ENCODE assay signal across 18 cellular contexts in genomic region chr21:45976666-45977335, GRCh38. TPM values are rescaled to one million over a fixed set of nuclear protein-coding genes. Genes with fewer than 3 reads are reported as not detected.
A peak's percentile ranks its signal among the peaks of the same experiment; 100 is the strongest.
DNase-seq lines count a peak whose midpoint lies in the region; ATAC-seq and TF ChIP-seq lines count a peak whose summit lies in the region.
"Had no signal": no experiment of that assay in that cellular context is flagged by ENCODE, and none has a peak within 500 bp of the region (broad histone marks: within the 10 kb centered on the region; RNA-seq: fewer than 3 reads in every experiment).

No MANE protein-coding gene starts in this region.

- ATAC-seq in heart right ventricle: no peak
- ATAC-seq in left ventricle myocardium superior: no peak
- no peak for ATAC-seq in activated naive CD4-positive, alpha-beta T cell treated with anti-CD3 and anti-CD28 coated beads, Interleukin-2, amount 50 U/mL, for 72 hours
- ATAC-seq: A549, body of pancreas, left lung had no signal

- H3K27me3 ChIP-seq in heart right ventricle: peaks cover 0 to 52% (median 0%) of the 10 kb centered on the region in 7 donors
- H3K27me3 ChIP-seq in esophagus muscularis mucosa: no peaks in the 10 kb centered on the region
- H3K27me3 ChIP-seq in neural progenitor cell: peaks cover 90% of the 10 kb centered on the region

- intact Hi-C loops in heart right ventricle (cut with DNase I) (loop anchor here in 3 of 10 donors (10.0 kb wide), 3 partner anchors 118 to 478 kb away; partner anchors contain the start of genes COL6A2 (in 1 of the 3) and DIP2A (in 1 of the 3)), left ventricle myocardium superior (cut with micrococcal nuclease) (loop anchor here (10.0 kb wide), 1 partner anchor 128 kb away; no protein-coding TSS in a partner anchor), esophagus muscularis mucosa (cut with DNase I) (loop anchor here (10.0 kb wide), 1 partner anchor 348 kb away; the partner anchor contains the start of genes C21orf58 and PCNT), head of caudate nucleus (cut with DNase I) (no loop called here)

- TF ChIP-seq CTCF in heart right ventricle (IDR thresholded peaks at IDR 0.05) (no peak), esophagus muscularis mucosa (IDR thresholded peaks at IDR 0.05) (no peak), neural progenitor cell (IDR thresholded peaks at IDR 0.05) (no peak)

- H3K4me2 ChIP-seq in neural progenitor cell: peak overlapping the region; percentile 31
- H3K4me2 ChIP-seq: A549 had no signal

- H3K4me3 Mint-ChIP-seq in neural progenitor cell: no peak overlapping the region
- H3K4me3 Mint-ChIP-seq: activated naive CD4-positive, alpha-beta T cell treated with anti-CD3 and anti-CD28 coated beads, Interleukin-2, amount 10 ng/mL, durations not matched to agents 7 days and 5 days had no signal

- no peak overlapping the region for H3K9ac ChIP-seq in neural progenitor cell

- DNase-seq in heart right ventricle: peak in 1 of 2 donors; percentile 11
- DNase-seq in left ventricle myocardium superior: no peak
- no peak for DNase-seq in esophagus muscularis mucosa (ENCODE audit: extremely low spot score)
- DNase-seq in neural progenitor cell (ENCODE audit: low spot score): no peak
- DNase-seq in stimulated activated CD4-positive, alpha-beta T cell treated with anti-CD3 and anti-CD28 coated beads, Interleukin-4, amount 100 ng/mL, for 24 hours: no peak
- no peak for DNase-seq in hypothalamus (lab: John Stamatoyannopoulos, UW)
- DNase-seq in head of caudate nucleus: no peak
- no peak for DNase-seq in activated naive CD4-positive, alpha-beta T cell treated with anti-CD3 and anti-CD28 coated beads, Interleukin-2, amount 50 U/mL, for 72 hours (ENCODE audit: low spot score in 2 of 2)
- DNase-seq: activated CD4-positive, alpha-beta T cell treated with anti-CD3 and anti-CD28 coated beads, Interleukin-2, amount 50 U/mL, for 4 hours; activated naive CD4-positive, alpha-beta T cell treated with anti-CD3 and anti-CD28 coated beads, Interleukin-2, amount 10 ng/mL, durations not matched to agents 7 days and 5 days; dermis blood vessel endothelial cell; GOT3; NCI-H1417 treated with DMSO at 0.1 percent for 48 hours; posterior cingulate gyrus; trophoblast cell had no signal

- no peak for TF ChIP-seq EP300 in esophagus muscularis mucosa (IDR thresholded peaks at IDR 0.05)

- H2AFZ ChIP-seq in neural progenitor cell (replicated peaks): no peak overlapping the region

- H3K9me3 Mint-ChIP-seq in neural progenitor cell: no peaks in the 10 kb centered on the region
- no peaks in the 10 kb centered on the region for H3K9me3 Mint-ChIP-seq in activated naive CD4-positive, alpha-beta T cell treated with anti-CD3 and anti-CD28 coated beads, Interleukin-2, amount 50 U/mL, for 72 hours
- H3K9me3 Mint-ChIP-seq: activated naive CD4-positive, alpha-beta T cell treated with anti-CD3 and anti-CD28 coated beads, Interleukin-2, amount 10 ng/mL, durations not matched to agents 7 days and 5 days had no signal

- H3K27me3 Mint-ChIP-seq in neural progenitor cell (ENCODE audit: insufficient read depth, low read depth): peaks cover 10% of the 10 kb centered on the region

- H3F3A ChIP-seq in neural progenitor cell (ENCODE audit: low read depth): peaks cover 22% of the 10 kb centered on the region

- H3K27ac ChIP-seq in heart right ventricle (peak overlapping the region in 9 of 10 donors; percentile 11 to 99 (median 56)), esophagus muscularis mucosa (replicated peaks in 1 of 4) (peak overlapping the region; percentile 96 to 99 (median 98)), neural progenitor cell (no peak overlapping the region)
- H3K27ac ChIP-seq: A549, body of pancreas, left lung had no signal

- H3K27ac Mint-ChIP-seq in neural progenitor cell: peak overlapping the region; percentile 29
- no peak overlapping the region for H3K27ac Mint-ChIP-seq in activated naive CD4-positive, alpha-beta T cell treated with anti-CD3 and anti-CD28 coated beads, Interleukin-2, amount 50 U/mL, for 72 hours
- H3K27ac Mint-ChIP-seq: activated naive CD4-positive, alpha-beta T cell treated with anti-CD3 and anti-CD28 coated beads, Interleukin-2, amount 10 ng/mL, durations not matched to agents 7 days and 5 days had no signal

- H3K79me2 ChIP-seq in neural progenitor cell (ENCODE audit: low read depth): no peaks in the 10 kb centered on the region

- peaks cover 35% of the 10 kb centered on the region for H3K4me1 Mint-ChIP-seq in neural progenitor cell

- H3K4me3 ChIP-seq in heart right ventricle: no peak overlapping the region
- H3K4me3 ChIP-seq in esophagus muscularis mucosa: no peak overlapping the region
- no peak overlapping the region for H3K4me3 ChIP-seq in neural progenitor cell
- H3K4me3 ChIP-seq: A549, body of pancreas, left lung had no signal

- H3K9me3 ChIP-seq in heart right ventricle (no peaks in the 10 kb centered on the region), esophagus muscularis mucosa (no peaks in the 10 kb centered on the region), neural progenitor cell (ENCODE audit: low read depth) (no peaks in the 10 kb centered on the region)
- H3K9me3 ChIP-seq: A549, body of pancreas, left lung had no signal

- H3K36me3 Mint-ChIP-seq in neural progenitor cell: no peaks in the 10 kb centered on the region
- no peaks in the 10 kb centered on the region for H3K36me3 Mint-ChIP-seq in activated naive CD4-positive, alpha-beta T cell treated with anti-CD3 and anti-CD28 coated beads, Interleukin-2, amount 50 U/mL, for 72 hours
- H3K36me3 Mint-ChIP-seq: activated naive CD4-positive, alpha-beta T cell treated with anti-CD3 and anti-CD28 coated beads, Interleukin-2, amount 10 ng/mL, durations not matched to agents 7 days and 5 days had no signal

- H3K4me1 ChIP-seq in heart right ventricle (peaks cover 13 to 67% (median 49%) of the 10 kb centered on the region in 9 donors), esophagus muscularis mucosa (peaks cover 59 to 92% (median 85%) of the 10 kb centered on the region in 4 donors), neural progenitor cell (peaks cover 20% of the 10 kb centered on the region)

- 63 to 70% methylated on average over 10 to 12 of the region's 12 CpGs for WGBS in heart right ventricle, 2 donors
- 76% methylated on average over 12 of the region's 12 CpGs for WGBS in esophagus muscularis mucosa

- no peaks in the 10 kb centered on the region for H4K20me1 ChIP-seq in neural progenitor cell (ENCODE audit: low read depth)

- TF ChIP-seq POLR2A in esophagus muscularis mucosa (IDR thresholded peaks at IDR 0.05; ENCODE audit: low read depth): no peak

- H3K36me3 ChIP-seq in heart right ventricle (no peaks in the 10 kb centered on the region), esophagus muscularis mucosa (no peaks in the 10 kb centered on the region), neural progenitor cell (no peaks in the 10 kb centered on the region)
- H3K36me3 ChIP-seq: left lung had no signal

RNA-seq across cellular contexts. Expression of gene COL6A1, which starts 4.8 kb away (rescaled TPM):
- total RNA-seq in heart right ventricle (100 to 1,000 TPM in 5 of 10 donors, 10 to 100 TPM in 5; 71.9 to 260 (median 100) TPM), left ventricle myocardium superior (188 TPM), esophagus muscularis mucosa (1,000 to 10,000 TPM in 2 of 4 donors, 100 to 1,000 TPM in 2; 646 to 1,432 (median 1,078) TPM), neural progenitor cell (ENCODE audit: low replicate concordance) (12.6 and 52.2 TPM in 2 replicates)
- 100 to 1,000 TPM; 209 to 388 TPM for polyA plus RNA-seq in heart right ventricle
- 1 to 10 TPM; 2.0 to 4.7 TPM for total RNA-seq in activated naive CD4-positive, alpha-beta T cell treated with anti-CD3 and anti-CD28 coated beads, Interleukin-2, amount 50 U/mL, for 72 hours
